ENCODE assay signal across 8 cellular contexts in genomic region chrX:15334561-15334960, GRCh38. TPM values are rescaled to one million over a fixed set of nuclear protein-coding genes. Genes with fewer than 3 reads are reported as not detected.
DNase-seq lines count a peak whose midpoint lies in the region; ATAC-seq and TF ChIP-seq lines count a peak whose summit lies in the region.

No MANE protein-coding gene starts in this region.

- CTCF ChIA-PET in CD8-positive, alpha-beta memory T cell (lab: Charles Lee), result interaction anchor here (0.7 kb wide), 1 partner anchor 1291 kb away, joined by 3 read pairs; no protein-coding TSS in a partner anchor

- peak overlapping the region; percentile 79 for H3K9ac ChIP-seq in mesendoderm (ENCODE audit: low read length)

- in situ Hi-C loops in KBM-7 (cut with MboI; ENCODE audit: low pct_unique_long_range_greater_than_20kb, low sequenced_read_pairs), result no loop called here

- TF ChIP-seq CTCF in breast epithelium (IDR thresholded peaks at IDR 0.05), result no peak

- no CpG with 5 or more reads among the region's 7 CpGs for WGBS in mesendoderm (ENCODE audit: extremely low coverage, insufficient coverage, low lambda C conversion rate)

- TF ChIP-seq POLR2A in breast epithelium (IDR thresholded peaks at IDR 0.05), result no peak

- H3K27ac ChIP-seq in CD8-positive, alpha-beta memory T cell (ENCODE audit: low read depth, low read length), result peak overlapping the region; percentile 92
- H3K27ac ChIP-seq in breast epithelium (peak overlapping the region; percentile 81 to 88), mesendoderm (ENCODE audit: low read depth, low read length) (no peak overlapping the region)

- peaks cover 10 to 25% (median 15%) of the 10 kb centered on the region in 3 donors for H3K4me1 Mint-ChIP-seq in CD8-positive, alpha-beta memory T cell

- H4K5ac ChIP-seq in mesendoderm (ENCODE audit: low read length), result no peak overlapping the region

- peak overlapping the region; percentile 93 to 99 (median 96) for H3K27ac Mint-ChIP-seq in CD8-positive, alpha-beta memory T cell

- no peak for ATAC-seq in GM21717 (IDR thresholded peaks at IDR 0.05; ENCODE audit: unreplicated experiment)
- ATAC-seq in GM21447 (IDR thresholded peaks at IDR 0.05; ENCODE audit: unreplicated experiment), result no peak

- peaks cover 7 to 13% of the 10 kb centered on the region in 2 donors for H3K27me3 Mint-ChIP-seq in CD8-positive, alpha-beta memory T cell

- H3K36me3 ChIP-seq in CD8-positive, alpha-beta memory T cell (ENCODE audit: insufficient read depth, low read length), result no peaks in the 10 kb centered on the region
- no peaks in the 10 kb centered on the region for H3K36me3 ChIP-seq in breast epithelium
- H3K36me3 ChIP-seq in mesendoderm (ENCODE audit: control insufficient read depth, insufficient read depth, low read length), result no peaks in the 10 kb centered on the region

- no peaks in the 10 kb centered on the region for H3K79me1 ChIP-seq in mesendoderm (ENCODE audit: low read length)

- intact Hi-C loops in breast epithelium (cut with DNase I; ENCODE audit: low total_unique reads), result no loop called here

- peaks cover 0 to 40% (median 0%) of the 10 kb centered on the region in 3 donors for H3K36me3 Mint-ChIP-seq in CD8-positive, alpha-beta memory T cell

- peaks cover 14% of the 10 kb centered on the region for H3K4me1 ChIP-seq in CD8-positive, alpha-beta memory T cell (ENCODE audit: insufficient read depth, low read length)
- H3K4me1 ChIP-seq in breast epithelium, result no peaks in the 10 kb centered on the region
- no peaks in the 10 kb centered on the region for H3K4me1 ChIP-seq in mesendoderm (ENCODE audit: control insufficient read depth, low read depth, low read length)

- peak overlapping the region; percentile 81 for H3K56ac ChIP-seq in mesendoderm (ENCODE audit: low read length)

- peak in 2 of 5 donors; percentile 31 to 60 for DNase-seq in CD8-positive, alpha-beta memory T cell
- DNase-seq in KBM-7, result peak; percentile 14
- no peak for DNase-seq in breast epithelium (ENCODE audit: low spot score in 2 of 2)
- peak; percentile 0 for DNase-seq in mesendoderm
- DNase-seq in hippocampal formation (lab: John Stamatoyannopoulos, UW), result no peak
- no peak for DNase-seq in GM19240 (ENCODE audit: insufficient read length, low spot score)

- no peak overlapping the region for H3K18ac ChIP-seq in mesendoderm (ENCODE audit: low read length)

- peak overlapping the region; percentile 66 for H3K4me2 ChIP-seq in mesendoderm (ENCODE audit: low read length)

- no peaks in the 10 kb centered on the region for H3K27me3 ChIP-seq in CD8-positive, alpha-beta memory T cell (ENCODE audit: insufficient read depth, low read length, poor library complexity, severe bottlenecking)
- H3K27me3 ChIP-seq in breast epithelium, result peaks cover 0 to 19% of the 10 kb centered on the region in 2 donors
- H3K27me3 ChIP-seq in mesendoderm (ENCODE audit: insufficient read depth, low read length, poor library complexity), result no peaks in the 10 kb centered on the region

- H2BK5ac ChIP-seq in mesendoderm (ENCODE audit: low read length), result no peak overlapping the region

- no peak overlapping the region for H2BK120ac ChIP-seq in mesendoderm (ENCODE audit: low read depth, low read length)

- H3K9me3 ChIP-seq in CD8-positive, alpha-beta memory T cell (ENCODE audit: low read length), result no peaks in the 10 kb centered on the region
- H3K9me3 ChIP-seq in breast epithelium, result no peaks in the 10 kb centered on the region

- peaks cover 1% of the 10 kb centered on the region for H3K79me2 ChIP-seq in mesendoderm (ENCODE audit: control insufficient read depth, insufficient read depth, low read length)

- H3K4me3 Mint-ChIP-seq in CD8-positive, alpha-beta memory T cell, result peak overlapping the region; percentile 89 to 95 (median 91)

- H4K8ac ChIP-seq in mesendoderm (ENCODE audit: low read depth, low read length), result no peak overlapping the region

- POLR2A ChIA-PET in CD8-positive, alpha-beta memory T cell (lab: Charles Lee), result interaction anchor here (0.6 kb wide), 1 partner anchor 16 kb away, joined by 7 read pairs; no protein-coding TSS in a partner anchor

- no peak overlapping the region for H2BK15ac ChIP-seq in mesendoderm (replicated peaks; ENCODE audit: low read depth)

- H2AK5ac ChIP-seq in mesendoderm (ENCODE audit: low read length), result no peak overlapping the region

- H3K4ac ChIP-seq in mesendoderm (ENCODE audit: low read depth, low read length), result no peak overlapping the region

- no peaks in the 10 kb centered on the region for H3K9me3 Mint-ChIP-seq in CD8-positive, alpha-beta memory T cell

- no peak overlapping the region for H3K23ac ChIP-seq in mesendoderm (ENCODE audit: low read length)

- peak overlapping the region; percentile 85 for H3K4me3 ChIP-seq in CD8-positive, alpha-beta memory T cell (ENCODE audit: low read length)
- H3K4me3 ChIP-seq in breast epithelium, result peak overlapping the region; percentile 57 to 73 (median 72)
- H3K4me3 ChIP-seq in mesendoderm (ENCODE audit: low read length), result peak overlapping the region; percentile 73

RNA-seq across cellular contexts. Expression of gene PIGA, which starts 0.8 kb away (rescaled TPM):
- 10 to 100 TPM; 21.7 to 23.8 TPM for total RNA-seq in CD8-positive, alpha-beta memory T cell
- 5.6 TPM for polyA plus RNA-seq in CD8-positive, alpha-beta memory T cell
- total RNA-seq in breast epithelium, result 10 to 100 TPM in 2 of 3 donors, 1 to 10 TPM in 1; 9.8 to 19.2 (median 14.4) TPM
- polyA plus RNA-seq in mesendoderm (2013, experiment 1 of 2), result 8.6 TPM
- polyA plus RNA-seq in mesendoderm (2013, experiment 2 of 2), result 7.5 TPM

RNA-seq across cellular contexts. Expression of gene ASB11, which starts 19.1 kb away (rescaled TPM):
- not detected for total RNA-seq in CD8-positive, alpha-beta memory T cell
- not detected for polyA plus RNA-seq in CD8-positive, alpha-beta memory T cell
- total RNA-seq in breast epithelium, result not detected
- polyA plus RNA-seq in mesendoderm (2013, experiment 1 of 2), result not detected
- not detected for polyA plus RNA-seq in mesendoderm (2013, experiment 2 of 2)

RNA-seq across cellular contexts. Expression of gene VEGFD, which starts 49.7 kb away (rescaled TPM):
- not detected for total RNA-seq in CD8-positive, alpha-beta memory T cell
- polyA plus RNA-seq in CD8-positive, alpha-beta memory T cell, result not detected
- 10 to 100 TPM in 1 of 3 donors, 1 to 10 TPM in 2; 6.0 to 10.2 (median 7.0) TPM for total RNA-seq in breast epithelium
- not detected for polyA plus RNA-seq in mesendoderm (2013, experiment 1 of 2)
- 0.03 TPM for polyA plus RNA-seq in mesendoderm (2013, experiment 2 of 2)

Comparison
In these comparisons a context has a peak if more than half of its experiments do, and no peak if none do; other contexts are left out.
1. DNase-seq: peak in KBM-7 (single experiment) and mesendoderm (single experiment); none in breast epithelium (0 of 2), hippocampal formation (0 of 2) and GM19240 (single experiment).
2. RNA of gene VEGFD, which starts 49.7 kb away (total RNA-seq): 6.0 to 10.2 TPM in breast epithelium; not detected in CD8-positive, alpha-beta memory T cell; every median in the first group is over 4 times any median in the second.
3. Peak in every context shown above with its lines, with median percentiles within 50 percentile points of each other: H3K4me3 ChIP-seq.